ENCODE assay signal across 9 cellular contexts in the genomic region with DNA sequence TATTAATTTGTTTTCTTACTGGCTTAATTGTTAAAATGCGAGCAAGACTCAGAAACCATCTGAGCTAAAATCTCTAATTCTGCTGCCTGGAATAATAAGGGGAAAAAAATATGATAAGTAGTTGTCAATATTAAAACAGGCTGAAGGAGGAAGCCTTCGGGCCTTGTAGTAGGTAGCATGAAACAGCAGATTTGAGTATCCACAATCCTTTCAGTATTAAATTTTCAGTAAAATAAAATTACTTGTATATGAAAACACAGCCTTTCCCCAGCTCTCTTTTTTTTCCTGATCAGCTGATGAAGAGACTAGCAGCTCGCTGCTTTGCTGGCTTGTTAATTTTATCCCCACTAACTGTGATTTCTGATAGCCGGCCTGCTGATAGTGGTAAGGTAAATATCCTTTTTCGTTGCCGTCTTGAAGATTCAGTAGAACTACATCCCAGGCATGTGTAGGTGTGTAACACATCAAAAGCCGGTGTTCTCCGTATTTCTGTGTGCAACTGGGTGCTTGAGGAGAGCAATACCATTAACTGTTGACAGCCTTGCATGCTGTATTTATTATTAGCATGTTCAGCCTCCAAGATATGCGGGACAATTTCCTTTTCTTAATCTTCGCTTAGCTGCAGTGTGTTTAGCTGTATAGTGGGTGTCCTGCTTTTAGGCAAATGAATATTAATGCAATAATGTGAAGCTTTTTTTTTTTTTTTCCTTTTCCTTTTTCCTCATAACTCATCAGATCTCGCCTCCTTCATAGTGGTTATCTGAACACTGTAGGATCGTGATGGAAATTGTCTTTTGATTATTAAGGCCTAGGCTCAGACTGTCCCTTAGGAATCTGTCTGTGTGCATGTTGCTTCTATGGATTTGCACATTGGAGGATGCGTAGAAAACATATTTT.
A peak's percentile ranks its signal among the peaks of the same experiment; 100 is the strongest.
DNase-seq lines count a peak whose midpoint lies in the region; ATAC-seq and TF ChIP-seq lines count a peak whose summit lies in the region.
"Had no signal": no experiment of that assay in that cellular context is flagged by ENCODE, and none has a peak within 500 bp of the region (broad histone marks: within the 10 kb centered on the region; RNA-seq: fewer than 3 reads in every experiment).

No MANE protein-coding gene starts in this region.

- peak overlapping the region; percentile 58 for H3K4me3 ChIP-seq in WI38 (ENCODE audit: low read depth, low read length)
- peak overlapping the region; percentile 37 to 49 for H3K4me3 ChIP-seq in gastroesophageal sphincter
- no peak overlapping the region for H3K4me3 ChIP-seq in Caco-2 (ENCODE audit: low read depth, low read length)

- H3K4me1 ChIP-seq in gastroesophageal sphincter (peaks cover 0 to 28% (median 7%) of the 10 kb centered on the region in 3 donors), Caco-2 (no peaks in the 10 kb centered on the region)

- ATAC-seq in gastroesophageal sphincter (no peak), GM19397 (IDR thresholded peaks at IDR 0.05; ENCODE audit: unreplicated experiment) (no peak)

- H3K9me3 Mint-ChIP-seq in Caco-2 (ENCODE audit: unreplicated experiment), result no peaks in the 10 kb centered on the region

- H3K27ac Mint-ChIP-seq in Caco-2 (ENCODE audit: unreplicated experiment), result no peak overlapping the region

- peaks cover 0 to 16% of the 10 kb centered on the region in 2 donors for H3K36me3 ChIP-seq in gastroesophageal sphincter
- H3K36me3 ChIP-seq in Caco-2 (ENCODE audit: control insufficient read depth, insufficient read depth, low read length), result no peaks in the 10 kb centered on the region

- peak overlapping the region; percentile 57 to 77 (median 66) for H3K27ac ChIP-seq in gastroesophageal sphincter
- H3K27ac ChIP-seq: 22Rv1 had no signal

- TF ChIP-seq CTCF in WI38 (IDR thresholded peaks at IDR 0.05; ENCODE audit: low read depth, low read length) (no peak), gastroesophageal sphincter (IDR thresholded peaks at IDR 0.05) (no peak), Caco-2 (IDR thresholded peaks at IDR 0.05; ENCODE audit: insufficient read depth in 1 of 2, low read depth in 1 of 2, low read length in 1 of 2, severe bottlenecking in 1 of 2, unreplicated experiment in 1 of 2) (no peak)

- intact Hi-C loops in Caco-2 (cut with micrococcal nuclease; ENCODE audit: unreplicated experiment), result no loop called here

- DNase-seq in DMS153 treated with DMSO at 0.1 percent for 48 hours (lab: John Stamatoyannopoulos, UW; ENCODE audit: unreplicated experiment) (peak; percentile 72), DMS153 (lab: John Stamatoyannopoulos, UW) (no peak), retina (peak; percentile 62), Caco-2 (no peak)
- DNase-seq in activated CD8-positive, alpha-beta memory T cell treated with anti-CD3 and anti-CD28 coated beads, Interleukin-2, amount 50 U/mL, for 4 hours, result no peak

- no peak for TF ChIP-seq POLR2A in gastroesophageal sphincter (IDR thresholded peaks at IDR 0.05)

- no peak for TF ChIP-seq EP300 in gastroesophageal sphincter (IDR thresholded peaks at IDR 0.05)

- H3K27me3 Mint-ChIP-seq in Caco-2 (ENCODE audit: insufficient read depth, unreplicated experiment), result peaks cover 3% of the 10 kb centered on the region

- H3K36me3 Mint-ChIP-seq in Caco-2 (ENCODE audit: insufficient read depth, unreplicated experiment), result no peaks in the 10 kb centered on the region

- H3K4me3 Mint-ChIP-seq in Caco-2 (ENCODE audit: unreplicated experiment), result no peak overlapping the region

- H3K4me1 Mint-ChIP-seq in Caco-2 (ENCODE audit: low read depth, unreplicated experiment), result no peaks in the 10 kb centered on the region

- CTCF ChIA-PET in Caco-2 (lab: Charles Lee), result interaction anchor here (0.6 kb wide), 1 partner anchor 1153 kb away, joined by 3 read pairs; no protein-coding TSS in a partner anchor

- H3K27me3 ChIP-seq in gastroesophageal sphincter (no peaks in the 10 kb centered on the region), Caco-2 (replicated peaks; ENCODE audit: control insufficient read depth, insufficient read depth, low read length) (no peaks in the 10 kb centered on the region)

- H3K9me3 ChIP-seq in gastroesophageal sphincter (no peaks in the 10 kb centered on the region), Caco-2 (no peaks in the 10 kb centered on the region)

- BruUV-seq in Caco-2 (replicated peaks; lab: Mats Ljungman, UMichigan), result no TSS peak

- POLR2A ChIA-PET in Caco-2 (lab: Charles Lee), result no interaction called here

- WGBS in gastroesophageal sphincter (ENCODE audit: low coverage in 1 of 2), 2 donors, result 16 to 20% methylated on average over 12 to 13 of the region's 13 CpGs

Comparison
In these comparisons a context has a peak if more than half of its experiments do, and no peak if none do; other contexts are left out.
1. DNase-seq: peak in DMS153 treated with DMSO at 0.1 percent for 48 hours (single experiment) and retina (single experiment); none in DMS153 (single experiment), Caco-2 (0 of 2) and activated CD8-positive, alpha-beta memory T cell treated with anti-CD3 and anti-CD28 coated beads, Interleukin-2, amount 50 U/mL, for 4 hours (single experiment).